29 cellular contexts compared by ENCODE assay signal in the genomic region with DNA sequence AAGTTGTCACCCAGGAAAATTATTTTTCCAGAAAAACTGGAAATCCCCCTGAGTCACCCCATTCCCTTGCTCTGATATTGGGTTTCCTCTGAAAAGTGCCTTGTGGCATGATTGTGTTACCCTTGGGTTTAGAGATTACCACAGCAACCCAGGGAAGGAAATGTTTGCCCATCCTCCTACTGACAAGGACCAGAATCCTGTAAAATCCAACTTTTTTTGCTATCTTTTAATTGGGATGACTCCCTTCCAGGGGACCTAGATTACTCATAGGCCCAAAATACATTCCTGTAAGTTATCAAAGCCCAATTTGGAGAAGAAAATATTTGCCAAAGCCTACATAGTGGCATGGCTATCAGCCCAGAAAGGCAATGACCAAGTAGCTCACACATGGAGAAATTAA. TPM values are rescaled to one million over a fixed set of nuclear protein-coding genes. Genes with fewer than 3 reads are reported as not detected.
"Had no signal": no experiment of that assay in that cellular context is flagged by ENCODE, and none has a peak within 500 bp of the region (broad histone marks: within the 10 kb centered on the region; RNA-seq: fewer than 3 reads in every experiment).

No MANE protein-coding gene starts in this region.

- H3K9me3 ChIP-seq: esophagus squamous epithelium, ovary, psoas muscle, thyroid gland, upper lobe of right lung had no signal

- H3K27me3 ChIP-seq: esophagus squamous epithelium, hepatocyte, ovary, thyroid gland, upper lobe of right lung had no signal

- H3K27ac ChIP-seq: esophagus squamous epithelium, hepatocyte, ovary, psoas muscle, thyroid gland, upper lobe of right lung had no signal

- ATAC-seq: activated CD4-positive, alpha-beta T cell treated with anti-CD3 and anti-CD28 coated beads for 36 hours; left ventricle myocardium superior; natural killer cell treated with Interleukin-12 subunit alpha and Interleukin-12 subunit beta and Interleukin-15 and Interleukin-18, amount 100 ng/mL, for 72 hours; psoas muscle; right cardiac atrium; stimulated activated naive CD8-positive, alpha-beta T cell treated with anti-CD3 and anti-CD28 coated beads, Interleukin-15, Interleukin-2, amounts not matched to agents 100 U/mL and 50 U/mL, for 24 hours; T-cell; upper lobe of right lung had no signal

- H3K79me2 ChIP-seq: hepatocyte had no signal

- DNase-seq: activated CD4-positive, alpha-beta T cell treated with anti-CD3 and anti-CD28 coated beads for 36 hours; activated CD4-positive, alpha-beta T cell treated with anti-CD3 and anti-CD28 coated beads, Interleukin-2, amount 50 U/mL, for 4 hours; activated CD8-positive, alpha-beta memory T cell treated with anti-CD3 and anti-CD28 coated beads for 24 hours; activated CD8-positive, alpha-beta memory T cell treated with anti-CD3 and anti-CD28 coated beads, Interleukin-2, amount 50 U/mL, for 4 hours; activated naive CD4-positive, alpha-beta T cell treated with Interleukin-2 at 50 U/mL for 16 hours; activated naive CD8-positive, alpha-beta T cell treated with anti-CD3 and anti-CD28 coated beads, Interleukin-2, amount 10 ng/mL, durations not matched to agents 7 days and 5 days; activated T-cell treated with anti-CD3 and anti-CD28 coated beads, Interleukin-2, amount 50 U/mL, for 24 hours; amniotic stem cell; cerebellar nuclear complex; cortex of kidney; endodermal cell; esophagus squamous epithelium; foreskin melanocyte; glutamatergic neuron; immature natural killer cell; left ventricle myocardium superior; mammary epithelial cell; midbrain; ovary; psoas muscle; right cardiac atrium; stimulated activated CD4-positive, alpha-beta T cell treated with anti-CD3 and anti-CD28 coated beads, Interleukin-4, amount 100 ng/mL, for 4 hours; stimulated activated naive CD8-positive, alpha-beta T cell treated with anti-CD3 and anti-CD28 coated beads, Interleukin-15, Interleukin-2, amounts not matched to agents 100 U/mL and 50 U/mL, for 24 hours; substantia nigra; T-cell; thyroid gland; upper lobe of right lung had no signal

- H3K4me3 ChIP-seq: esophagus squamous epithelium, hepatocyte, ovary, psoas muscle, thyroid gland, upper lobe of right lung had no signal

- H2AFZ ChIP-seq: hepatocyte had no signal

- H3K36me3 ChIP-seq: esophagus squamous epithelium, ovary, thyroid gland, upper lobe of right lung had no signal

- H3K4me2 ChIP-seq: hepatocyte had no signal

- H3K4me1 ChIP-seq: esophagus squamous epithelium, psoas muscle, thyroid gland, upper lobe of right lung had no signal

RNA-seq across cellular contexts. Expression of gene ZC3H11B, which starts 16.6 kb away (rescaled TPM):
- total RNA-seq: esophagus squamous epithelium; hepatocyte; mammary epithelial cell; natural killer cell treated with Interleukin-12 subunit alpha and Interleukin-12 subunit beta and Interleukin-15 and Interleukin-18, amount 100 ng/mL, for 72 hours; right cardiac atrium; thyroid gland; upper lobe of right lung had no signal
